2 cellular contexts compared by ENCODE assay signal in the genomic region with DNA sequence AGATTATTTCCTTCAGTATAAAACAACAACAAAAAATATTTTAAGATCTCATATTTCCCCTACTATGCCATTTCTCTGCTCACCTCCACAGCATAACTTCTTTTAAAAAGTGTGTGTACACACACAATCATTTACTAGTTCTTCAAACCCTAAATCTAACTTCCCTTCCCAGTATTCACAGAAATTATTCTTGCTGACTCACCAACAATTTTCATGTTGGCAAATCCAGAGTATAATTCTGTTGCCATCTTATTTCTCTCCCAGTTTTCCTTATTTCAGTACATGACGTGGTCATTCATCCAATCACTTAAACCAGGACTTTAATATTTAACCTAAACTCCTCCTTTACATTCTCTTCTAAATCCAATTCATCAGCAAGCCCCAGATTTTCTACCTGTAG.
TF ChIP-seq lines count a peak whose summit lies in the region.

No MANE protein-coding gene starts in this region.

TF ChIP-seq in HepG2, 621 proteins besides CTCF, POLR2A, EP300 and RAD21:
- TF ChIP-seq, protein P1, sequence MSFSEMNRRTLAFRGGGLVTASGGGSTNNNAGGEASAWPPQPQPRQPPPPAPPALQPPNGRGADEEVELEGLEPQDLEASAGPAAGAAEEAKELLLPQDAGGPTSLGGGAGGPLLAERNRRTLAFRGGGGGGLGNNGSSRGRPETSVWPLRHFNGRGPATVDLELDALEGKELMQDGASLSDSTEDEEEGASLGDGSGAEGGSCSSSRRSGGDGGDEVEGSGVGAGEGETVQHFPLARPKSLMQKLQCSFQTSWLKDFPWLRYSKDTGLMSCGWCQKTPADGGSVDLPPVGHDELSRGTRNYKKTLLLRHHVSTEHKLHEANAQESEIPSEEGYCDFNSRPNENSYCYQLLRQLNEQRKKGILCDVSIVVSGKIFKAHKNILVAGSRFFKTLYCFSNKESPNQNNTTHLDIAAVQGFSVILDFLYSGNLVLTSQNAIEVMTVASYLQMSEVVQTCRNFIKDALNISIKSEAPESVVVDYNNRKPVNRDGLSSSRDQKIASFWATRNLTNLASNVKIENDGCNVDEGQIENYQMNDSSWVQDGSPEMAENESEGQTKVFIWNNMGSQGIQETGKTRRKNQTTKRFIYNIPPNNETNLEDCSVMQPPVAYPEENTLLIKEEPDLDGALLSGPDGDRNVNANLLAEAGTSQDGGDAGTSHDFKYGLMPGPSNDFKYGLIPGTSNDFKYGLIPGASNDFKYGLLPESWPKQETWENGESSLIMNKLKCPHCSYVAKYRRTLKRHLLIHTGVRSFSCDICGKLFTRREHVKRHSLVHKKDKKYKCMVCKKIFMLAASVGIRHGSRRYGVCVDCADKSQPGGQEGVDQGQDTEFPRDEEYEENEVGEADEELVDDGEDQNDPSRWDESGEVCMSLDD (CRISPR knock-in tag; IDR thresholded peaks at IDR 0.05; ENCODE audit: borderline replicate concordance), result no peak
- TF ChIP-seq MAFK (conservative IDR thresholded peaks at IDR 0.05 in 1 of 2, IDR thresholded peaks at IDR 0.05 in 1 of 2; ENCODE audit: low read length in 2 of 2), result peak; percentile 29 to 37; a peak in 3 of 4 replicates

TF ChIP-seq in IMR-90, 13 proteins besides CTCF, POLR2A, EP300 and RAD21:
- TF ChIP-seq RFX5 (IDR thresholded peaks at IDR 0.05; ENCODE audit: low read depth, low read length) (no peak), MAFK (IDR thresholded peaks at IDR 0.05; ENCODE audit: low read depth, low read length) (0 out of 2 replicates have a peak, but pooled peaks have one; percentile 9)
